11 cellular contexts compared by ENCODE assay signal in the genomic region with DNA sequence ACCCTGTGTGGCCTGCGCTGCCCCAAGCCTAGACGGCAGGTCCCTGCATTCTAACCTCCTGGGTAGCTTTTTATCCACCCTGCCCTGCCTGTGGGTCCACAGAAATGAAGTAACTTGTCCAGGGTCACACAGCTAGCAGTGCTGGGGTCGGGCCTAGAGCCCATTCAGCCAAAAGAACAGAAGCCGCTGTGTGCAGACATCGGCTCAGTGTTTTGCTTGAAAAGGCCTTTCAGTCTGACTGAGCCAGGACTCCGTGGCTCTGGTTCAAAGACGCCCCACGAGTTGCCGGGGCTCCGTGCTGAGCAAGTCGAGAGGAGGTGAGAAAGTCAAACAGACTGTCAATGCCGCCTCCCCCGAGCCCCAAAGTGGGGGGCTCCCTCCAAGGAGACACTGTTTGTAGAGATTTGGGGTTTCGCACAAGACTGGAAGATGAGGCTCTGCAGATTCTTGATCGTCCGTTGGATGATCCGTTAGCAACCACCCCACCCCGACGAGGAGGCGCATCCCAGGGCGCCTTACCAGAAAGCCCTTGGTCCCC.
"Had no signal": no experiment of that assay in that cellular context is flagged by ENCODE, and none has a peak within 500 bp of the region (broad histone marks: within the 10 kb centered on the region; RNA-seq: fewer than 3 reads in every experiment).

No MANE protein-coding gene starts in this region.

- ATAC-seq: activated T-cell treated with anti-CD3 and anti-CD28 coated beads, Interleukin-2, amount 50 U/mL, for 4 hours; right lobe of liver had no signal

- DNase-seq: activated CD4-positive, alpha-beta memory T cell treated with anti-CD3 and anti-CD28 coated beads for 36 hours; activated CD4-positive, CD25-positive, alpha-beta regulatory T cell treated with anti-CD3 and anti-CD28 coated beads, Interleukin-2, amount 50 U/mL, for 72 hours; activated effector memory CD4-positive, alpha-beta T cell treated with anti-CD3 and anti-CD28 coated beads, Interleukin-2, amount 50 U/mL, for 16 hours; activated T-cell treated with anti-CD3 and anti-CD28 coated beads, Interleukin-2, amount 50 U/mL, for 4 hours; foreskin melanocyte; kidney glomerular epithelial cell; naive B cell; right lobe of liver; stimulated activated CD4-positive, alpha-beta T cell treated with anti-CD3 and anti-CD28 coated beads, Interleukin-2, amount 100 ng/mL, for 24 hours; stimulated activated naive CD4-positive, alpha-beta T cell; testis had no signal
